In genomic region chr3:132726341-132726823, GRCh38 we compare ENCODE assay signal across 8 cellular contexts. TPM values are rescaled to one million over a fixed set of nuclear protein-coding genes. Genes with fewer than 3 reads are reported as not detected.
A peak's percentile ranks its signal among the peaks of the same experiment; 100 is the strongest.
DNase-seq lines count a peak whose midpoint lies in the region; ATAC-seq lines count a peak whose summit lies in the region.

No MANE protein-coding gene starts in this region.

- H3K9me3 ChIP-seq in mesenchymal stem cell (ENCODE audit: control insufficient read depth, low read length) = no peaks in the 10 kb centered on the region

- no peak overlapping the region for H3K23ac ChIP-seq in mesenchymal stem cell (ENCODE audit: low read length in 2 of 2)

- H2AK5ac ChIP-seq in mesenchymal stem cell (ENCODE audit: low read length, severe bottlenecking) = no peak overlapping the region

- no peak overlapping the region for H4K91ac ChIP-seq in mesenchymal stem cell (ENCODE audit: low read length)

- H3K4me1 Mint-ChIP-seq in activated naive CD8-positive, alpha-beta T cell treated with anti-CD3 and anti-CD28 coated beads, Interleukin-2, amount 50 U/mL, for 24 hours = peaks cover 13% of the 10 kb centered on the region

- no peak overlapping the region for H3K27ac ChIP-seq in mesenchymal stem cell (ENCODE audit: low read length, poor library complexity, severe bottlenecking)

- no peak overlapping the region for H2BK12ac ChIP-seq in mesenchymal stem cell (ENCODE audit: low read length in 2 of 2)

- H3K4me3 ChIP-seq in mesenchymal stem cell (ENCODE audit: insufficient read depth in 1 of 2, low read depth in 1 of 2, low read length in 2 of 2) = no peak overlapping the region

- H3K27me3 ChIP-seq in mesenchymal stem cell (ENCODE audit: control insufficient read depth in 1 of 2, insufficient read depth in 1 of 2, low read length in 2 of 2) = peaks cover 2 to 5% of the 10 kb centered on the region in 2 experiments

- no peak overlapping the region for H2AFZ ChIP-seq in mesenchymal stem cell (ENCODE audit: low read depth, low read length)

- H3K18ac ChIP-seq in mesenchymal stem cell (ENCODE audit: low read depth in 1 of 2, low read length in 2 of 2) = no peak overlapping the region

- peak; percentile 30 for DNase-seq in AG20443 (ENCODE audit: low spot score)
- peak; percentile 22 for DNase-seq in H4 (ENCODE audit: low spot score)
- peak; percentile 49 to 70 for DNase-seq in NCI-H446 (lab: John Stamatoyannopoulos, UW)
- peak; percentile 23 to 73 for DNase-seq in T47D (ENCODE audit: low read depth in 1 of 2, low spot score in 1 of 2)
- peak; percentile 57 for DNase-seq in mesenchymal stem cell
- DNase-seq in activated effector memory CD4-positive, alpha-beta T cell treated with Interleukin-2 at 50 U/mL for 16 hours = no peak
- no peak for DNase-seq in activated naive CD8-positive, alpha-beta T cell treated with anti-CD3 and anti-CD28 coated beads, Interleukin-2, amount 50 U/mL, for 24 hours
- no peak for DNase-seq in OCI-M2 (lab: John Stamatoyannopoulos, UW; ENCODE audit: unreplicated experiment)

- H3K14ac ChIP-seq in mesenchymal stem cell (ENCODE audit: low read length in 2 of 2) = no peak overlapping the region

- ATAC-seq in activated naive CD8-positive, alpha-beta T cell treated with anti-CD3 and anti-CD28 coated beads, Interleukin-2, amount 50 U/mL, for 24 hours = no peak

- H3K36me3 ChIP-seq in mesenchymal stem cell (ENCODE audit: control insufficient read depth in 1 of 2, insufficient read depth in 2 of 2, low read depth in 1 of 2, low read length in 2 of 2) = no peaks in the 10 kb centered on the region

- H3K79me1 ChIP-seq in mesenchymal stem cell (replicated peaks; ENCODE audit: low read length, poor library complexity, severe bottlenecking) = no peaks in the 10 kb centered on the region

- no peak overlapping the region for H3K4me2 ChIP-seq in mesenchymal stem cell (ENCODE audit: low read length, poor library complexity, severe bottlenecking)

- no peak overlapping the region for H4K8ac ChIP-seq in mesenchymal stem cell (ENCODE audit: low read length)

- peaks cover 13% of the 10 kb centered on the region for H3K27me3 Mint-ChIP-seq in activated naive CD8-positive, alpha-beta T cell treated with anti-CD3 and anti-CD28 coated beads, Interleukin-2, amount 50 U/mL, for 24 hours

- no peak overlapping the region for H2BK5ac ChIP-seq in mesenchymal stem cell (ENCODE audit: low read depth, low read length, poor library complexity, severe bottlenecking)

- H2BK120ac ChIP-seq in mesenchymal stem cell (ENCODE audit: low read depth, low read length) = no peak overlapping the region

- no peaks in the 10 kb centered on the region for H3K36me3 Mint-ChIP-seq in activated naive CD8-positive, alpha-beta T cell treated with anti-CD3 and anti-CD28 coated beads, Interleukin-2, amount 50 U/mL, for 24 hours (ENCODE audit: low read depth)

- H3K9ac ChIP-seq in mesenchymal stem cell (ENCODE audit: low read length) = no peak overlapping the region

- H3K9me3 Mint-ChIP-seq in activated naive CD8-positive, alpha-beta T cell treated with anti-CD3 and anti-CD28 coated beads, Interleukin-2, amount 50 U/mL, for 24 hours = no peaks in the 10 kb centered on the region

- WGBS in mesenchymal stem cell = 50% methylated on average over 1 of the region's 2 CpGs

- in situ Hi-C loops in T47D (cut with HindIII; ENCODE audit: low pct_unique_long_range_greater_than_20kb, low sequenced_read_pairs) = no loop called here

- no peak overlapping the region for H3K4me3 Mint-ChIP-seq in activated naive CD8-positive, alpha-beta T cell treated with anti-CD3 and anti-CD28 coated beads, Interleukin-2, amount 50 U/mL, for 24 hours

- no peak overlapping the region for H3K27ac Mint-ChIP-seq in activated naive CD8-positive, alpha-beta T cell treated with anti-CD3 and anti-CD28 coated beads, Interleukin-2, amount 50 U/mL, for 24 hours

- no peaks in the 10 kb centered on the region for H3K4me1 ChIP-seq in mesenchymal stem cell (ENCODE audit: control insufficient read depth, insufficient read depth, low read depth, low read length)

- no peak overlapping the region for H3K4ac ChIP-seq in mesenchymal stem cell (ENCODE audit: low read depth in 1 of 2, low read length in 2 of 2)

- H2BK15ac ChIP-seq in mesenchymal stem cell (ENCODE audit: low read depth, poor library complexity, severe bottlenecking) = no peak overlapping the region

RNA-seq across cellular contexts. Expression of gene NPHP3, which starts 4.2 kb away (rescaled TPM):
- total RNA-seq in H4 (2014; rRNA removed; shearing (Covaris generic)) = 11.5 and 13.6 TPM in 2 replicates
- polyA plus RNA-seq in mesenchymal stem cell (2013, experiment 1 of 2) = 19.7 TPM
- polyA plus RNA-seq in mesenchymal stem cell (2013, experiment 2 of 2) = 21.0 TPM

Comparison
In these comparisons a context has a peak if more than half of its experiments do, and no peak if none do; other contexts are left out.
1. DNase-seq: peak in AG20443 (single experiment), H4 (single experiment), NCI-H446 (2 of 2), T47D (2 of 2) and mesenchymal stem cell (single experiment); none in activated effector memory CD4-positive, alpha-beta T cell treated with Interleukin-2 at 50 U/mL for 16 hours (single experiment), activated naive CD8-positive, alpha-beta T cell treated with anti-CD3 and anti-CD28 coated beads, Interleukin-2, amount 50 U/mL, for 24 hours (single experiment) and OCI-M2 (single experiment).